In the genomic region with DNA sequence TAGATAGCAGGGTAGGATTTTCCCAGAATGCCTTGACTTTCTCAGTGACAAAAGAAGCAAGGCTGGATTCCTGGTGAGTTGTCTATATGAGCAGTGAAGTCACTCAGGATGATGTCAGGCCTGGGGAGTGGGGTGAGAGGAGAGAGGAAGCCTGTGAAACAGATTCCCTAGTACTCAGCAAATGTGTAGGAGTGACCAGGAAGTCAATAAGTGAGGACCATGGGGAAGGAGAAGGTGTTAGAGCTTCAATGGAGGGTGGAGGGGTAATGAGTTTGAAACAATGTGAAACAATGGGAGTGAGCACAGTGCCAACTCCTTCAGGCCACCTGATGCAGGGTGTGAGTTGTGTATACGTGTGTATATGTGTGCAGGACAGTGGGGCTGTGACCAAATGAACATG, we compare ENCODE assay signal across 15 cellular contexts. TPM values are rescaled to one million over a fixed set of nuclear protein-coding genes. Genes with fewer than 3 reads are reported as not detected.
A peak's percentile ranks its signal among the peaks of the same experiment; 100 is the strongest.
DNase-seq lines count a peak whose midpoint lies in the region; ATAC-seq and TF ChIP-seq lines count a peak whose summit lies in the region.
"Had no signal": no experiment of that assay in that cellular context is flagged by ENCODE, and none has a peak within 500 bp of the region (broad histone marks: within the 10 kb centered on the region; RNA-seq: fewer than 3 reads in every experiment).

No MANE protein-coding gene starts in this region.

- no peaks in the 10 kb centered on the region for H3K27me3 ChIP-seq in upper lobe of right lung
- H3K27me3 ChIP-seq: gastroesophageal sphincter, right atrium auricular region had no signal

- H3K4me1 ChIP-seq in upper lobe of right lung = peaks cover 10% of the 10 kb centered on the region
- H3K4me1 ChIP-seq: right atrium auricular region had no signal

- intact Hi-C loops in upper lobe of right lung (cut with DNase I) = no loop called here

- peak overlapping the region; percentile 98 for H3K27ac Mint-ChIP-seq in activated naive CD4-positive, alpha-beta T cell treated with anti-CD3 and anti-CD28 coated beads, Interleukin-2, amount 50 U/mL, for 24 hours
- peak overlapping the region; percentile 23 for H3K27ac Mint-ChIP-seq in activated CD4-positive, alpha-beta memory T cell treated with anti-CD3 and anti-CD28 coated beads, Interleukin-2, amount 10 ng/mL, durations not matched to agents 7 days and 5 days

- CTCF ChIA-PET in activated CD4-positive, alpha-beta memory T cell treated with anti-CD3 and anti-CD28 coated beads, Interleukin-2, amount 10 ng/mL, durations not matched to agents 7 days and 5 days (lab: Charles Lee) = no interaction called here

- POLR2A ChIA-PET in activated CD4-positive, alpha-beta memory T cell treated with anti-CD3 and anti-CD28 coated beads, Interleukin-2, amount 10 ng/mL, durations not matched to agents 7 days and 5 days (lab: Charles Lee) = no interaction called here

- no peak for TF ChIP-seq CTCF in fibroblast of pulmonary artery (IDR thresholded peaks at IDR 0.05; ENCODE audit: low read length, missing control alignments)
- TF ChIP-seq CTCF in upper lobe of right lung (IDR thresholded peaks at IDR 0.05) = no peak

- H3K9me3 Mint-ChIP-seq in activated naive CD4-positive, alpha-beta T cell treated with anti-CD3 and anti-CD28 coated beads, Interleukin-2, amount 50 U/mL, for 24 hours = no peaks in the 10 kb centered on the region
- H3K9me3 Mint-ChIP-seq in activated CD4-positive, alpha-beta memory T cell treated with anti-CD3 and anti-CD28 coated beads, Interleukin-2, amount 10 ng/mL, durations not matched to agents 7 days and 5 days = peaks cover 2% of the 10 kb centered on the region

- H3K36me3 Mint-ChIP-seq in activated naive CD4-positive, alpha-beta T cell treated with anti-CD3 and anti-CD28 coated beads, Interleukin-2, amount 50 U/mL, for 24 hours = no peaks in the 10 kb centered on the region
- H3K36me3 Mint-ChIP-seq in activated CD4-positive, alpha-beta memory T cell treated with anti-CD3 and anti-CD28 coated beads, Interleukin-2, amount 10 ng/mL, durations not matched to agents 7 days and 5 days (ENCODE audit: low read depth) = no peaks in the 10 kb centered on the region

- no peaks in the 10 kb centered on the region for H3K9me3 ChIP-seq in upper lobe of right lung
- H3K9me3 ChIP-seq: gastroesophageal sphincter, right atrium auricular region had no signal

- H3K36me3 ChIP-seq in upper lobe of right lung = no peaks in the 10 kb centered on the region
- H3K36me3 ChIP-seq: gastroesophageal sphincter, right atrium auricular region had no signal

- peaks cover 59% of the 10 kb centered on the region for H3K4me1 Mint-ChIP-seq in activated naive CD4-positive, alpha-beta T cell treated with anti-CD3 and anti-CD28 coated beads, Interleukin-2, amount 50 U/mL, for 24 hours
- peaks cover 49% of the 10 kb centered on the region for H3K4me1 Mint-ChIP-seq in activated CD4-positive, alpha-beta memory T cell treated with anti-CD3 and anti-CD28 coated beads, Interleukin-2, amount 10 ng/mL, durations not matched to agents 7 days and 5 days

- DNase-seq in activated naive CD4-positive, alpha-beta T cell (lab: John Stamatoyannopoulos, UW) = no peak
- DNase-seq in activated CD4-positive, alpha-beta memory T cell treated with anti-CD3 and anti-CD28 coated beads, Interleukin-2, amount 10 ng/mL, durations not matched to agents 7 days and 5 days = no peak
- peak; percentile 3 for DNase-seq in fibroblast of pulmonary artery (ENCODE audit: low read depth)
- DNase-seq in upper lobe of right lung = no peak
- DNase-seq in NCI-H69 (lab: John Stamatoyannopoulos, UW) = no peak
- DNase-seq in NCI-H1694 treated with DMSO at 0.1 percent for 48 hours (lab: John Stamatoyannopoulos, UW) = no peak
- no peak for DNase-seq in epidermal melanocyte (ENCODE audit: insufficient read length, low spot score)
- DNase-seq: activated CD4-positive, alpha-beta T cell treated with anti-CD3 and anti-CD28 coated beads, Interleukin-2, amount 50 U/mL, for 4 hours; NCI-H1048; OCI-M1; stimulated activated CD4-positive, alpha-beta T cell treated with anti-CD3 and anti-CD28 coated beads, Interleukin-2, amount 100 ng/mL, for 24 hours; SW 1271 had no signal

- ATAC-seq in upper lobe of right lung = peak; percentile 37
- ATAC-seq: gastroesophageal sphincter had no signal

- no peaks in the 10 kb centered on the region for H3K27me3 Mint-ChIP-seq in activated naive CD4-positive, alpha-beta T cell treated with anti-CD3 and anti-CD28 coated beads, Interleukin-2, amount 50 U/mL, for 24 hours
- no peaks in the 10 kb centered on the region for H3K27me3 Mint-ChIP-seq in activated CD4-positive, alpha-beta memory T cell treated with anti-CD3 and anti-CD28 coated beads, Interleukin-2, amount 10 ng/mL, durations not matched to agents 7 days and 5 days

- H3K4me3 ChIP-seq in fibroblast of pulmonary artery (replicated peaks; ENCODE audit: low read depth, low read length) (no peak overlapping the region), upper lobe of right lung (no peak overlapping the region)
- H3K4me3 ChIP-seq: gastroesophageal sphincter, right atrium auricular region had no signal

- H3K4me3 Mint-ChIP-seq in activated naive CD4-positive, alpha-beta T cell treated with anti-CD3 and anti-CD28 coated beads, Interleukin-2, amount 50 U/mL, for 24 hours = peak overlapping the region; percentile 95
- H3K4me3 Mint-ChIP-seq in activated CD4-positive, alpha-beta memory T cell treated with anti-CD3 and anti-CD28 coated beads, Interleukin-2, amount 10 ng/mL, durations not matched to agents 7 days and 5 days = peak overlapping the region; percentile 94

- H3K27ac ChIP-seq in upper lobe of right lung = no peak overlapping the region
- H3K27ac ChIP-seq: gastroesophageal sphincter, right atrium auricular region had no signal

RNA-seq across cellular contexts. Expression of gene SLC9A6, which starts 2.4 kb away (rescaled TPM):
- total RNA-seq in activated CD4-positive, alpha-beta memory T cell treated with anti-CD3 and anti-CD28 coated beads, Interleukin-2, amount 10 ng/mL, durations not matched to agents 7 days and 5 days = 10 to 100 TPM; 18.6 to 20.9 TPM
- 13.2 TPM for total RNA-seq in upper lobe of right lung

RNA-seq across cellular contexts. Expression of gene MMGT1, which starts 9.1 kb away (rescaled TPM):
- 10 to 100 TPM; 19.2 to 19.3 TPM for total RNA-seq in activated CD4-positive, alpha-beta memory T cell treated with anti-CD3 and anti-CD28 coated beads, Interleukin-2, amount 10 ng/mL, durations not matched to agents 7 days and 5 days
- total RNA-seq in upper lobe of right lung = 30.2 TPM
